23 cellular contexts compared by ENCODE assay signal in genomic region chr10:65500716-65501115, GRCh38.
"Had no signal": no experiment of that assay in that cellular context is flagged by ENCODE, and none has a peak within 500 bp of the region (broad histone marks: within the 10 kb centered on the region; RNA-seq: fewer than 3 reads in every experiment).

No MANE protein-coding gene starts in this region.

- H3K27ac ChIP-seq: dorsolateral prefrontal cortex, lower lobe of right lung, psoas muscle, sigmoid colon, spleen, testis, tibial artery had no signal

- ATAC-seq: left ventricle myocardium superior; naive thymus-derived CD8-positive, alpha-beta T cell; psoas muscle; right cardiac atrium; stimulated activated memory B cell treated with anti-CD40 and anti-IgM and Interleukin-4, amounts not matched to agents 10 μg/mL and 1 μg/mL and 100 μg/mL, for 72 hours; stimulated activated naive CD8-positive, alpha-beta T cell treated with anti-CD3 and anti-CD28 coated beads, Interleukin-15, Interleukin-2, amounts not matched to agents 100 U/mL and 50 U/mL, for 24 hours had no signal

- DNase-seq: dorsolateral prefrontal cortex; effector CD4-positive, alpha-beta T cell; hypothalamus; immature natural killer cell; islet precursor cell; kidney glomerular epithelial cell; left colon; left ventricle myocardium superior; lower lobe of right lung; naive thymus-derived CD8-positive, alpha-beta T cell; nephron progenitor cell; nucleus accumbens; posterior cingulate gyrus; psoas muscle; right cardiac atrium; sigmoid colon; spleen; stimulated activated CD4-positive, alpha-beta T cell treated with anti-CD3 and anti-CD28 coated beads, Interleukin-4, amount 100 ng/mL, for 4 hours; stimulated activated naive CD8-positive, alpha-beta T cell treated with anti-CD3 and anti-CD28 coated beads, Interleukin-15, Interleukin-2, amounts not matched to agents 100 U/mL and 50 U/mL, for 24 hours; substantia nigra; testis; tibial artery had no signal

- H3K9me3 ChIP-seq: lower lobe of right lung, psoas muscle, sigmoid colon, testis, tibial artery had no signal

- H3K36me3 ChIP-seq: lower lobe of right lung, sigmoid colon, spleen, tibial artery had no signal

- H3K27me3 ChIP-seq: dorsolateral prefrontal cortex, sigmoid colon, spleen, testis, tibial artery had no signal

- H3K4me3 ChIP-seq: dorsolateral prefrontal cortex, lower lobe of right lung, psoas muscle, sigmoid colon, spleen, testis, tibial artery had no signal

- H3K4me1 ChIP-seq: lower lobe of right lung, psoas muscle, sigmoid colon, spleen, testis, tibial artery had no signal
